Comparison of ENCODE assay signal across 21 cellular contexts in the genomic region with DNA sequence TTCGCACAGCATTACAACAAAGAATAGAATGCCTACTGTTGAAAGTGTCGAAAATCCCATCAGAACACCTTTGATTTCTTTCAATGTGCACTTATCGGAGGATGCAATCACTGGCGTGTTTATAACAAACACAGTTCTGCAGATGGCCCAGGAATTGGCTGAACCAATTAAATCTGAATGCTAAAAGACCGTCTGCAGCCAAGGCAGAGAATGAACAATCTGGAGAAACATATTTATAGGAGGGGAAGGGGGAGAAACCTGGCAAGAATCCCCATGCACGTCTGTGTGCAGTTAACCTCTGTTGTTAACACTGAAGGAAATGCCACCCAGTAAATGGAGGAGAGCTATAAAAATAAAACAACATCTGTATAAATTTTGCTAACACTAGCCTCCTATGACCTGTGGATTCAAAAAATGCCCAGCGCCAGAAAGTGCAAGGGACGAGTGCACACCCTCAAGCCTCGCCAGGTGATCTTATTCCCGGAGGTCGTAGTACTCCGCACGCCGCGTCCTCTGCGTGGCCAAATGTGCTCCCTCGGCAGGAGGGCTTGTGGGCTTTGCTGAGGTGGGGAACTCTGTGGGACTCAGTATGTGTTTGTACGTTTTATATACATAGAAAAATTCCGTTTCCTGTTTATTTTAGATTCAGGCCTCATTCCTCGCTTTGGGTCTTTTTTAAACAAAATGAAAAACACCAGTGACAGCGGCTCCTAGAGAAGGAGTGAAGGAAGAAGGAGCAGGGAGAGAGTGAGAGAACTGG. TPM values are rescaled to one million over a fixed set of nuclear protein-coding genes. Genes with fewer than 3 reads are reported as not detected.
DNase-seq lines count a peak whose midpoint lies in the region; TF ChIP-seq lines count a peak whose summit lies in the region.
"Had no signal": no experiment of that assay in that cellular context is flagged by ENCODE, and none has a peak within 500 bp of the region (broad histone marks: within the 10 kb centered on the region; RNA-seq: fewer than 3 reads in every experiment).

No MANE protein-coding gene starts in this region.

- CTCF ChIA-PET in activated CD4-positive, alpha-beta memory T cell treated with anti-CD3 and anti-CD28 coated beads for 36 hours (lab: Charles Lee) = no interaction called here

- peak overlapping the region; percentile 59 for H3K27ac Mint-ChIP-seq in glutamatergic neuron (ENCODE audit: unreplicated experiment)
- no peak overlapping the region for H3K27ac Mint-ChIP-seq in activated CD4-positive, alpha-beta memory T cell treated with anti-CD3 and anti-CD28 coated beads for 36 hours
- H3K27ac Mint-ChIP-seq: effector memory CD8-positive, alpha-beta T cell; naive thymus-derived CD8-positive, alpha-beta T cell had no signal

- peak; percentile 67 for DNase-seq in NCI-H82 (lab: John Stamatoyannopoulos, UW)
- DNase-seq in NCI-H82 treated with DMSO at 0.1 percent for 48 hours (lab: John Stamatoyannopoulos, UW; ENCODE audit: unreplicated experiment) = no peak
- DNase-seq in SJSA1 (ENCODE audit: low read depth in 1 of 2, low spot score in 2 of 2) = peak; percentile 84 to 91
- DNase-seq in glutamatergic neuron = no peak
- no peak for DNase-seq in ecto neural progenitor cell (ENCODE audit: low spot score)
- DNase-seq in NCI-H1930 (lab: John Stamatoyannopoulos, UW) = no peak
- no peak for DNase-seq in activated CD4-positive, alpha-beta memory T cell treated with anti-CD3 and anti-CD28 coated beads for 36 hours
- DNase-seq: 8988T; Calu3; effector memory CD8-positive, alpha-beta T cell; GDM1; heart right ventricle; mammary epithelial cell; naive thymus-derived CD8-positive, alpha-beta T cell; NCI-H1048; NCI-H226; T-helper 2 cell had no signal

- POLR2A ChIA-PET in activated CD4-positive, alpha-beta memory T cell treated with anti-CD3 and anti-CD28 coated beads for 36 hours (lab: Charles Lee) = no interaction called here

- peak overlapping the region; percentile 48 for H3K4me3 Mint-ChIP-seq in glutamatergic neuron (ENCODE audit: unreplicated experiment)
- no peak overlapping the region for H3K4me3 Mint-ChIP-seq in activated CD4-positive, alpha-beta memory T cell treated with anti-CD3 and anti-CD28 coated beads for 36 hours
- H3K4me3 Mint-ChIP-seq: effector memory CD8-positive, alpha-beta T cell had no signal

- no peak for TF ChIP-seq CTCF in glutamatergic neuron (IDR thresholded peaks at IDR 0.05; ENCODE audit: partially characterized antibody, unreplicated experiment)

- peaks cover 17% of the 10 kb centered on the region for H3K9me3 Mint-ChIP-seq in glutamatergic neuron (ENCODE audit: unreplicated experiment)
- H3K9me3 Mint-ChIP-seq in activated CD4-positive, alpha-beta memory T cell treated with anti-CD3 and anti-CD28 coated beads for 36 hours = no peaks in the 10 kb centered on the region
- H3K9me3 Mint-ChIP-seq: effector memory CD8-positive, alpha-beta T cell had no signal

- H3K4me3 ChIP-seq in SJSA1 (no peak overlapping the region), stomach smooth muscle (ENCODE audit: low read length in 2 of 2) (peak overlapping the region; percentile 24 to 62)
- H3K4me3 ChIP-seq: GM12878, heart right ventricle had no signal

- H3K9me3 ChIP-seq in SJSA1 (replicated peaks) (no peaks in the 10 kb centered on the region), stomach smooth muscle (ENCODE audit: control insufficient read depth in 2 of 2, low read length in 2 of 2) (no peaks in the 10 kb centered on the region)
- H3K9me3 ChIP-seq: heart right ventricle had no signal

- H3K27me3 ChIP-seq in SJSA1 (replicated peaks) (no peaks in the 10 kb centered on the region), stomach smooth muscle (ENCODE audit: control insufficient read depth in 1 of 2, insufficient read depth in 2 of 2, low read length in 2 of 2) (no peaks in the 10 kb centered on the region)

- intact Hi-C loops in activated CD4-positive, alpha-beta memory T cell treated with anti-CD3 and anti-CD28 coated beads for 36 hours (cut with micrococcal nuclease) = no loop called here

- peaks cover 59% of the 10 kb centered on the region for H3K4me1 Mint-ChIP-seq in glutamatergic neuron (ENCODE audit: low read depth, unreplicated experiment)
- peaks cover 24% of the 10 kb centered on the region for H3K4me1 Mint-ChIP-seq in activated CD4-positive, alpha-beta memory T cell treated with anti-CD3 and anti-CD28 coated beads for 36 hours (ENCODE audit: low read depth)

- H3K27ac ChIP-seq in SJSA1 (peak overlapping the region; percentile 26), stomach smooth muscle (ENCODE audit: low read length) (peak overlapping the region; percentile 53)
- H3K27ac ChIP-seq: heart right ventricle, KMS-11 had no signal

- no peak overlapping the region for H3K9ac ChIP-seq in stomach smooth muscle (ENCODE audit: low read length in 2 of 2)
- H3K9ac ChIP-seq: KMS-11 had no signal

- H3K4me1 ChIP-seq in SJSA1 (replicated peaks) (peaks cover 94% of the 10 kb centered on the region), stomach smooth muscle (ENCODE audit: control insufficient read depth, insufficient read depth, low read length) (peaks cover 50% of the 10 kb centered on the region)

- H3K27me3 Mint-ChIP-seq in glutamatergic neuron (ENCODE audit: unreplicated experiment) = peaks cover 16% of the 10 kb centered on the region
- H3K27me3 Mint-ChIP-seq in activated CD4-positive, alpha-beta memory T cell treated with anti-CD3 and anti-CD28 coated beads for 36 hours = no peaks in the 10 kb centered on the region
- H3K27me3 Mint-ChIP-seq: effector memory CD8-positive, alpha-beta T cell; progenitor cell of endocrine pancreas had no signal

- H3K36me3 Mint-ChIP-seq in glutamatergic neuron (ENCODE audit: unreplicated experiment) = peaks cover 14% of the 10 kb centered on the region
- H3K36me3 Mint-ChIP-seq in activated CD4-positive, alpha-beta memory T cell treated with anti-CD3 and anti-CD28 coated beads for 36 hours = peaks cover 9% of the 10 kb centered on the region

- H3K36me3 ChIP-seq in SJSA1 = peaks cover 86% of the 10 kb centered on the region
- peaks cover 7 to 28% of the 10 kb centered on the region in 2 donors for H3K36me3 ChIP-seq in stomach smooth muscle (ENCODE audit: control insufficient read depth in 2 of 2, insufficient read depth in 2 of 2, low read length in 2 of 2)

RNA-seq across cellular contexts. Expression of gene PTCH1, which starts 56.7 kb away (rescaled TPM):
- total RNA-seq in SJSA1 (2014; rRNA removed; shearing (Covaris generic)) = 49.3 and 56.4 TPM in 2 replicates
- 104 TPM for total RNA-seq in glutamatergic neuron (ENCODE audit: unreplicated experiment)
- 1 to 10 TPM; 3.9 to 6.3 TPM for total RNA-seq in activated CD4-positive, alpha-beta memory T cell treated with anti-CD3 and anti-CD28 coated beads for 36 hours

Comparison
In these comparisons a context has a peak if more than half of its experiments do, and no peak if none do; other contexts are left out.
1. DNase-seq: peak in NCI-H82 (single experiment) and SJSA1 (2 of 2); none in NCI-H82 treated with DMSO at 0.1 percent for 48 hours (single experiment), glutamatergic neuron (single experiment), ecto neural progenitor cell (single experiment), NCI-H1930 (0 of 2) and activated CD4-positive, alpha-beta memory T cell treated with anti-CD3 and anti-CD28 coated beads for 36 hours (single experiment).